ENCODE assay signal across 18 cellular contexts in genomic region chr18:69330345-69330744, GRCh38.
"Had no signal": no experiment of that assay in that cellular context is flagged by ENCODE, and none has a peak within 500 bp of the region (broad histone marks: within the 10 kb centered on the region; RNA-seq: fewer than 3 reads in every experiment).

No MANE protein-coding gene starts in this region.

- H3K36me3 Mint-ChIP-seq: activated naive CD4-positive, alpha-beta T cell treated with anti-CD3 and anti-CD28 coated beads, Interleukin-2, amount 50 U/mL, for 72 hours; natural killer cell; T-cell had no signal

- H3K4me1 Mint-ChIP-seq: natural killer cell, T-cell had no signal

- H3K4me3 Mint-ChIP-seq: activated T-cell treated with anti-CD3 and anti-CD28 coated beads, Interleukin-2, amount 50 U/mL, for 4 hours; endodermal cell; natural killer cell; T-cell had no signal

- DNase-seq: activated CD4-positive, alpha-beta T cell treated with anti-CD3 and anti-CD28 coated beads, Interleukin-2, amount 50 U/mL, for 4 hours; activated CD4-positive, CD25-positive, alpha-beta regulatory T cell treated with anti-CD3 and anti-CD28 coated beads, Interleukin-2, amount 50 U/mL, for 72 hours; activated effector memory CD4-positive, alpha-beta T cell treated with anti-CD3 and anti-CD28 coated beads, Interleukin-2, amount 50 U/mL, for 16 hours; activated T-cell treated with anti-CD3 and anti-CD28 coated beads, Interleukin-2, amount 50 U/mL, for 4 hours; endodermal cell; islet precursor cell; left ventricle myocardium inferior; natural killer cell; nucleus accumbens; posterior cingulate gyrus; stimulated activated CD4-positive, alpha-beta T cell treated with anti-CD3 and anti-CD28 coated beads, Interleukin-4, amount 100 ng/mL, for 4 hours; stimulated activated CD8-positive, alpha-beta memory T cell treated with anti-CD3 and anti-CD28 coated beads, Interleukin-4, amount 100 ng/mL, for 48 hours; stimulated activated naive CD4-positive, alpha-beta T cell treated with Interleukin-2 at 50 U/mL for 16 hours; substantia nigra; T-cell; T-helper 9 cell; transverse colon had no signal

- H3K27ac Mint-ChIP-seq: activated naive CD4-positive, alpha-beta T cell treated with anti-CD3 and anti-CD28 coated beads, Interleukin-2, amount 50 U/mL, for 72 hours; endodermal cell; natural killer cell; T-cell had no signal
